In genomic region chrX:151902813-151903591, GRCh38 we compare ENCODE assay signal across 10 cellular contexts. TPM values are rescaled to one million over a fixed set of nuclear protein-coding genes. Genes with fewer than 3 reads are reported as not detected.
DNase-seq lines count a peak whose midpoint lies in the region; ATAC-seq and TF ChIP-seq lines count a peak whose summit lies in the region.
"Had no signal": no experiment of that assay in that cellular context is flagged by ENCODE, and none has a peak within 500 bp of the region (broad histone marks: within the 10 kb centered on the region; RNA-seq: fewer than 3 reads in every experiment).

No MANE protein-coding gene starts in this region.

- no peak overlapping the region for H3K4me3 ChIP-seq in transverse colon

- no peaks in the 10 kb centered on the region for H3K36me3 ChIP-seq in transverse colon

- no peaks in the 10 kb centered on the region for H3K9me3 ChIP-seq in transverse colon

- TF ChIP-seq EP300 in transverse colon (IDR thresholded peaks at IDR 0.05; ENCODE audit: low read depth): no peak

- intact Hi-C loops in transverse colon (cut with DNase I; ENCODE audit: low total_unique reads): no loop called here

- ATAC-seq in HG03095 (IDR thresholded peaks at IDR 0.05; ENCODE audit: unreplicated experiment) (no peak), GM21526 (IDR thresholded peaks at IDR 0.05; ENCODE audit: low FRiP score, unreplicated experiment) (no peak)

- TF ChIP-seq POLR2A in transverse colon (IDR thresholded peaks at IDR 0.05): no peak

- H3K27ac ChIP-seq in transverse colon: peak overlapping the region in 2 of 4 donors; percentile 43 to 47

- TF ChIP-seq CTCF in transverse colon (IDR thresholded peaks at IDR 0.05): no peak

- 59 to 100% methylated on average over 2 to 6 of the region's 6 CpGs for WGBS in transverse colon (ENCODE audit: low coverage in 1 of 2), 2 donors

- H3K4me1 ChIP-seq in transverse colon: no peaks in the 10 kb centered on the region

- H3K27me3 ChIP-seq in transverse colon: no peaks in the 10 kb centered on the region

- in situ Hi-C loops in transverse colon (cut with MboI; ENCODE audit: low pct_ligation_motif_present in 1 of 4, low pct_unique_long_range_greater_than_20kb in 1 of 4, low sequenced_read_pairs in 3 of 4): no loop called here

- DNase-seq in HT1080 (ENCODE audit: low read depth) (peak; percentile 93), brain pericyte (ENCODE audit: low read depth, low spot score) (peak; percentile 36), kidney tubule cell (ENCODE audit: low spot score) (peak; percentile 87), transverse colon (peak; percentile 28), GM19240 (ENCODE audit: insufficient read length, low spot score) (no peak), NOMO-1 treated with DMSO at 0.1 percent for 48 hours (lab: John Stamatoyannopoulos, UW; ENCODE audit: unreplicated experiment) (no peak)
- DNase-seq: activated naive CD4-positive, alpha-beta T cell treated with anti-CD3 and anti-CD28 coated beads for 36 hours; T-helper 1 cell had no signal

RNA-seq across cellular contexts. Expression of gene MAGEA4, which starts 9.7 kb away (rescaled TPM):
- total RNA-seq in HT1080 (2014; rRNA removed; shearing (Covaris generic)): not detected in 2 replicates
- 0.12 TPM in 1 of 2 replicates, not detected in the other for polyA plus RNA-seq in HT1080 (2015; cell fraction: cytosol; rRNA removed)
- polyA plus RNA-seq in HT1080 (2015; cell fraction: nucleus; rRNA removed): not detected in 2 replicates
- total RNA-seq in transverse colon: not detected
- total RNA-seq: activated naive CD4-positive, alpha-beta T cell treated with anti-CD3 and anti-CD28 coated beads for 36 hours had no signal

Comparison
In these comparisons a context has a peak if more than half of its experiments do, and no peak if none do; other contexts are left out.
1. DNase-seq: peak in HT1080 (single experiment), brain pericyte (single experiment), kidney tubule cell (single experiment) and transverse colon (single experiment); none in GM19240 (single experiment) and NOMO-1 treated with DMSO at 0.1 percent for 48 hours (single experiment).